8 cellular contexts compared by ENCODE assay signal in genomic region chr22:37560682-37561208, GRCh38. TPM values are rescaled to one million over a fixed set of nuclear protein-coding genes. Genes with fewer than 3 reads are reported as not detected.
A peak's percentile ranks its signal among the peaks of the same experiment; 100 is the strongest.
DNase-seq lines count a peak whose midpoint lies in the region; ATAC-seq and TF ChIP-seq lines count a peak whose summit lies in the region.

No MANE protein-coding gene starts in this region.

- H3K36me3 Mint-ChIP-seq in activated B cell treated with CpG ODN at 0.5 μM for 24 hours (ENCODE audit: low read depth), result no peaks in the 10 kb centered on the region

- CTCF ChIA-PET in activated B cell treated with CpG ODN at 0.5 μM for 24 hours (lab: Charles Lee), result interaction anchor here (11.7 kb wide), 1 partner anchor 16 kb away, joined by 255 read pairs; no protein-coding TSS in a partner anchor

- H3K9ac ChIP-seq in Karpas-422 (ENCODE audit: low read length), result no peak overlapping the region

- no peaks in the 10 kb centered on the region for H3K9me2 ChIP-seq in Karpas-422 (replicated peaks; ENCODE audit: insufficient read depth, low read length)

- H3K4me1 Mint-ChIP-seq in activated B cell treated with CpG ODN at 0.5 μM for 24 hours, result peaks cover 17% of the 10 kb centered on the region

- H3K36me3 ChIP-seq in psoas muscle (ENCODE audit: insufficient read depth in 1 of 2, low read depth in 1 of 2), result peaks cover 0 to 2% of the 10 kb centered on the region in 2 donors
- H3K36me3 ChIP-seq in Karpas-422 (ENCODE audit: insufficient read depth, low read length), result no peaks in the 10 kb centered on the region

- H3K4me1 ChIP-seq in psoas muscle (peaks cover 23% of the 10 kb centered on the region), Karpas-422 (ENCODE audit: low read length) (peaks cover 10% of the 10 kb centered on the region)

- H3K9me3 ChIP-seq in psoas muscle, result no peaks in the 10 kb centered on the region
- H3K9me3 ChIP-seq in Karpas-422 (ENCODE audit: low read length), result no peaks in the 10 kb centered on the region

- POLR2A ChIA-PET in activated B cell treated with CpG ODN at 0.5 μM for 24 hours (lab: Charles Lee), result interaction anchor here (1.0 kb wide), 1 partner anchor 48 kb away, joined by 5 read pairs; the partner anchor contains the start of gene GGA1

- H3K4me3 ChIP-seq in psoas muscle (peak overlapping the region; percentile 72), Karpas-422 (ENCODE audit: low read length) (no peak overlapping the region)

- peaks cover 39% of the 10 kb centered on the region for H3K27me3 Mint-ChIP-seq in activated B cell treated with CpG ODN at 0.5 μM for 24 hours

- no peak overlapping the region for H2AFZ ChIP-seq in Karpas-422 (ENCODE audit: low read length)

- no peak overlapping the region for H3K4me2 ChIP-seq in Karpas-422 (ENCODE audit: low read depth, low read length, poor library complexity, severe bottlenecking)

- H3K9me3 Mint-ChIP-seq in activated B cell treated with CpG ODN at 0.5 μM for 24 hours, result no peaks in the 10 kb centered on the region

- H4K20me1 ChIP-seq in Karpas-422 (ENCODE audit: insufficient read depth, low read depth, low read length), result no peaks in the 10 kb centered on the region

- peak overlapping the region; percentile 65 for H3K4me3 Mint-ChIP-seq in activated B cell treated with CpG ODN at 0.5 μM for 24 hours

- no peak for TF ChIP-seq CTCF in activated B cell treated with CpG ODN at 0.5 μM for 24 hours (IDR thresholded peaks at IDR 0.05)
- no peak for TF ChIP-seq CTCF in psoas muscle (IDR thresholded peaks at IDR 0.05)

- H3K79me2 ChIP-seq in Karpas-422 (ENCODE audit: low read length), result no peaks in the 10 kb centered on the region

- peaks cover 0 to 55% (median 9%) of the 10 kb centered on the region in 3 donors for H3K27me3 ChIP-seq in psoas muscle (ENCODE audit: insufficient read depth in 3 of 3, low read length in 2 of 3)
- H3K27me3 ChIP-seq in Karpas-422 (ENCODE audit: low read length), result no peaks in the 10 kb centered on the region

- H3K27ac ChIP-seq in psoas muscle (peak overlapping the region; percentile 85), Karpas-422 (ENCODE audit: low read length) (no peak overlapping the region)

- ATAC-seq in activated B cell treated with CpG ODN at 0.5 μM for 24 hours (ENCODE audit: low read depth) (no peak), left cardiac atrium (peak; percentile 41 to 54), psoas muscle (peak; percentile 19 to 44 (median 22)), HG03469 (IDR thresholded peaks at IDR 0.05; ENCODE audit: unreplicated experiment) (no peak)

- DNase-seq in EL (peak; percentile 78), activated B cell treated with CpG ODN at 0.5 μM for 24 hours (peak; percentile 30), left cardiac atrium (peak; percentile 80), psoas muscle (peak; percentile 64 to 74), NCI-H345 (lab: John Stamatoyannopoulos, UW) (no peak), Karpas-422 (no peak), NCI-H2196 treated with DMSO at 0.1 percent for 48 hours (lab: John Stamatoyannopoulos, UW; ENCODE audit: unreplicated experiment) (no peak)

- intact Hi-C loops in activated B cell treated with CpG ODN at 0.5 μM for 24 hours (cut with micrococcal nuclease), result no loop called here
- intact Hi-C loops in left cardiac atrium (cut with DNase I), result loop anchor here in 1 of 2 donors (10.0 kb wide), 1 partner anchor 246 kb away; no protein-coding TSS in a partner anchor
- intact Hi-C loops in psoas muscle (cut with DNase I), result loop anchor here in 1 of 2 donors (10.0 kb wide), 1 partner anchor 246 kb away; no protein-coding TSS in a partner anchor

- H3K27ac Mint-ChIP-seq in activated B cell treated with CpG ODN at 0.5 μM for 24 hours, result no peak overlapping the region

- 0% methylated on average over 13 to 62 of the region's 62 CpGs for WGBS in psoas muscle, 3 donors

RNA-seq across cellular contexts. Expression of gene CDC42EP1, which starts 0.5 kb away (rescaled TPM):
- not detected in 2 replicates for total RNA-seq in activated B cell treated with CpG ODN at 0.5 μM for 24 hours
- 10 to 100 TPM; 20.9 to 44.6 TPM for total RNA-seq in left cardiac atrium
- 10 to 100 TPM in 2 of 4 donors, 1 to 10 TPM in 2; 6.9 to 13.8 (median 10.7) TPM for total RNA-seq in psoas muscle
- polyA plus RNA-seq in psoas muscle, result 1 to 10 TPM; 3.8 to 5.9 (median 4.1) TPM
- total RNA-seq in Karpas-422 (2014; rRNA removed; shearing (Covaris generic); ENCODE audit: low replicate concordance), result not detected in 2 replicates

RNA-seq across cellular contexts. Expression of gene LGALS2, which starts 19.1 kb away (rescaled TPM):
- total RNA-seq in activated B cell treated with CpG ODN at 0.5 μM for 24 hours (not detected in 2 replicates), left cardiac atrium (not detected), psoas muscle (not detected)
- polyA plus RNA-seq in psoas muscle, result under 1 TPM in 2 of 3 donors, not detected in 1; 0.06 to 0.35 TPM
- not detected in 2 replicates for total RNA-seq in Karpas-422 (2014; rRNA removed; shearing (Covaris generic); ENCODE audit: low replicate concordance)

RNA-seq across cellular contexts. Expression of gene CARD10, which starts 41.5 kb away (rescaled TPM):
- total RNA-seq in activated B cell treated with CpG ODN at 0.5 μM for 24 hours (not detected in 2 replicates), left cardiac atrium (1 to 10 TPM; 7.7 to 9.2 TPM), psoas muscle (1 to 10 TPM; 3.8 to 8.0 (median 4.5) TPM)
- polyA plus RNA-seq in psoas muscle, result 1 to 10 TPM; 2.9 to 6.9 (median 4.1) TPM
- total RNA-seq in Karpas-422 (2014; rRNA removed; shearing (Covaris generic); ENCODE audit: low replicate concordance), result not detected in 2 replicates

RNA-seq across cellular contexts. Expression of gene GGA1, which starts 47.9 kb away (rescaled TPM):
- total RNA-seq in activated B cell treated with CpG ODN at 0.5 μM for 24 hours (102 and 126 TPM in 2 replicates), left cardiac atrium (10 to 100 TPM; 24.4 to 26.6 TPM), psoas muscle (10 to 100 TPM; 31.9 to 37.2 (median 33.1) TPM)
- polyA plus RNA-seq in psoas muscle, result 10 to 100 TPM; 30.2 to 39.4 (median 39.4) TPM
- 64.3 and 97.3 TPM in 2 replicates for total RNA-seq in Karpas-422 (2014; rRNA removed; shearing (Covaris generic); ENCODE audit: low replicate concordance)

Comparison
In these comparisons a context has a peak if more than half of its experiments do, and no peak if none do; other contexts are left out.
1. DNase-seq: peak in EL (single experiment), activated B cell treated with CpG ODN at 0.5 μM for 24 hours (single experiment), left cardiac atrium (single experiment) and psoas muscle (2 of 2); none in NCI-H345 (single experiment), Karpas-422 (single experiment) and NCI-H2196 treated with DMSO at 0.1 percent for 48 hours (single experiment).
2. ATAC-seq: peak in left cardiac atrium (2 of 2) and psoas muscle (4 of 4); none in activated B cell treated with CpG ODN at 0.5 μM for 24 hours (single experiment) and HG03469 (single experiment).